13 cellular contexts compared by ENCODE assay signal in genomic region chr12:66092559-66093269, GRCh38. TPM values are rescaled to one million over a fixed set of nuclear protein-coding genes. Genes with fewer than 3 reads are reported as not detected.
DNase-seq lines count a peak whose midpoint lies in the region; ATAC-seq, FAIRE-seq and TF ChIP-seq lines count a peak whose summit lies in the region.
"Had no signal": no experiment of that assay in that cellular context is flagged by ENCODE, and none has a peak within 500 bp of the region (broad histone marks: within the 10 kb centered on the region; RNA-seq: fewer than 3 reads in every experiment).

No MANE protein-coding gene starts in this region.

- H3K9ac ChIP-seq in kidney (ENCODE audit: low read length in 2 of 2), result no peak overlapping the region

- DNase-seq in amniotic stem cell (lab: John Stamatoyannopoulos, UW) (peak; percentile 31), kidney (no peak), AG08396 (ENCODE audit: low spot score) (no peak), HAP-1 (ENCODE audit: low spot score in 2 of 2) (no peak)
- DNase-seq: left cardiac atrium, NCI-H774 had no signal

- H3K36me3 ChIP-seq in kidney (ENCODE audit: control insufficient read depth in 1 of 2, insufficient read depth in 2 of 2, low read length in 2 of 2) (no peaks in the 10 kb centered on the region), HAP-1 (replicated peaks) (no peaks in the 10 kb centered on the region)

- ATAC-seq in GM18502 (IDR thresholded peaks at IDR 0.05; ENCODE audit: poor library complexity, unreplicated experiment) (peak; percentile 78), HG03159 (IDR thresholded peaks at IDR 0.05; ENCODE audit: unreplicated experiment) (peak; percentile 50), HG03280 (IDR thresholded peaks at IDR 0.05; ENCODE audit: unreplicated experiment) (no peak)
- ATAC-seq: sciatic nerve had no signal

- TF ChIP-seq CTCF in nephron (IDR thresholded peaks at IDR 0.05; ENCODE audit: unreplicated experiment in 3 of 3) (no peak), kidney (IDR thresholded peaks at IDR 0.05; ENCODE audit: borderline replicate concordance, extremely low read depth, insufficient read depth) (no peak)

- H3K27ac ChIP-seq in kidney (ENCODE audit: low read depth in 2 of 2, low read length in 2 of 2), result no peak overlapping the region

- no peaks in the 10 kb centered on the region for H3K9me3 Mint-ChIP-seq in nephron
- H3K9me3 Mint-ChIP-seq: activated T-helper 2 cell treated with anti-CD3 and anti-CD28 coated beads, Interferon-gamma antibody, Interleukin-2, Interleukin-4, amounts not matched to agents 10 μg/mL and 5 μg/mL and 100 μg/mL, durations not matched to agents 14 hours and 24 hours and 36 hours; stimulated activated naive CD8-positive, alpha-beta T cell treated with anti-CD3 and anti-CD28 coated beads, Interleukin-15, Interleukin-2, amounts not matched to agents 100 ng/mL and 50 ng/mL, for 24 hours had no signal

- FAIRE-seq in kidney (lab: Jason Lieb, UNC), result no peak

- intact Hi-C loops in kidney (cut with DNase I), result no loop called here

- H3K4me3 ChIP-seq in kidney (ENCODE audit: low read length in 2 of 2) (no peak overlapping the region), HAP-1 (no peak overlapping the region)

- peaks cover 8% of the 10 kb centered on the region for H3K4me1 Mint-ChIP-seq in nephron

- H3K27me3 ChIP-seq in HAP-1 (ENCODE audit: low read depth), result no peaks in the 10 kb centered on the region; the same call in 1 of the 2 replicates

- H3K9me3 ChIP-seq in kidney (ENCODE audit: control insufficient read depth in 1 of 2, low read length in 2 of 2) (no peaks in the 10 kb centered on the region), HAP-1 (no peaks in the 10 kb centered on the region)

- no peak overlapping the region for H3K4me3 Mint-ChIP-seq in nephron
- H3K4me3 Mint-ChIP-seq: stimulated activated naive CD8-positive, alpha-beta T cell treated with anti-CD3 and anti-CD28 coated beads, Interleukin-15, Interleukin-2, amounts not matched to agents 100 ng/mL and 50 ng/mL, for 24 hours had no signal

- H3K27me3 Mint-ChIP-seq in nephron (ENCODE audit: low read depth), result no peaks in the 10 kb centered on the region

- in situ Hi-C loops in HAP-1 (cut with MboI; ENCODE audit: low sequenced_read_pairs), result loop anchor here (25.0 kb wide), 2 partner anchors 530 to 780 kb away; no protein-coding TSS in a partner anchor

- H3K36me3 Mint-ChIP-seq in nephron (ENCODE audit: low read depth), result no peaks in the 10 kb centered on the region

- peak overlapping the region; percentile 10 to 65 (median 47) for H3K27ac Mint-ChIP-seq in nephron
- H3K27ac Mint-ChIP-seq: activated T-helper 2 cell treated with anti-CD3 and anti-CD28 coated beads, Interferon-gamma antibody, Interleukin-2, Interleukin-4, amounts not matched to agents 10 μg/mL and 5 μg/mL and 100 μg/mL, durations not matched to agents 14 hours and 24 hours and 36 hours; stimulated activated naive CD8-positive, alpha-beta T cell treated with anti-CD3 and anti-CD28 coated beads, Interleukin-15, Interleukin-2, amounts not matched to agents 100 ng/mL and 50 ng/mL, for 24 hours had no signal

- no peaks in the 10 kb centered on the region for H3K4me1 ChIP-seq in kidney (ENCODE audit: control insufficient read depth in 1 of 2, insufficient read depth in 1 of 2, low read depth in 1 of 2, low read length in 2 of 2)
- peaks cover 4% of the 10 kb centered on the region for H3K4me1 ChIP-seq in HAP-1

RNA-seq across cellular contexts. Expression of gene LLPH, which starts 37.8 kb away (rescaled TPM):
- total RNA-seq in kidney, result 21.9 TPM
- polyA plus RNA-seq in kidney (ENCODE audit: insufficient read depth, low read depth, low replicate concordance), result 28.7 TPM
